In the genomic region with DNA sequence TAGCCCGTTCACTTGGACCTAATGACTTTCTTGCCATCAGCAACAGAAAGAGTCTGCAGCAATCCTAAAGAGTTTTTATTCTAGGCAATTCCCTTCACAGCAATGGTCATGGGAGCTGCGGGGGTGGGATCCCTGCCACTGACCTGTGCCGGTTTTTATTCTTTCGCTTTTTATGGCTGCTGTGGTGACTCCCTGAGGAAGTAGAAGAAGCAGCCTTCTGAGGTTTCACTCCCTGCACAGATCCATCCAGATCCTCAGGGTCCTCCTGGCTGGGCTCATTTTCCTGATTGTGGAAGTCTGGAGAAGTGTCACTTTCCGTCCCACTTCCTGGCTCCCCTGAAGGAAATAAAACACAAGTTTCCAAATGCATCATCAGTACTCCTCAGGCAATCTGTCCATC, we compare ENCODE assay signal across 14 cellular contexts. TPM values are rescaled to one million over a fixed set of nuclear protein-coding genes. Genes with fewer than 3 reads are reported as not detected.
DNase-seq lines count a peak whose midpoint lies in the region; ATAC-seq and TF ChIP-seq lines count a peak whose summit lies in the region.
"Had no signal": no experiment of that assay in that cellular context is flagged by ENCODE, and none has a peak within 500 bp of the region (broad histone marks: within the 10 kb centered on the region; RNA-seq: fewer than 3 reads in every experiment).

No MANE protein-coding gene starts in this region.

- no peaks in the 10 kb centered on the region for H3K27me3 Mint-ChIP-seq in CD4-positive, alpha-beta memory T cell
- H3K27me3 Mint-ChIP-seq in activated T-helper 17 cell treated with anti-CD3 and anti-CD28 coated beads, Interleukin-2, amount 50 U/mL, for 72 hours, result no peaks in the 10 kb centered on the region
- peaks cover 3% of the 10 kb centered on the region for H3K27me3 Mint-ChIP-seq in nephron progenitor cell (ENCODE audit: low read depth, poor library complexity)
- H3K27me3 Mint-ChIP-seq: CD8-positive, alpha-beta memory T cell had no signal

- no peaks in the 10 kb centered on the region for H3K27me3 ChIP-seq in CD4-positive, alpha-beta memory T cell (ENCODE audit: insufficient read depth, low read length)
- H3K27me3 ChIP-seq in testis (no peaks in the 10 kb centered on the region), PC-3 (ENCODE audit: low read length) (no peaks in the 10 kb centered on the region)
- H3K27me3 ChIP-seq: BE2C had no signal

- H3K4me2 ChIP-seq in PC-3 (ENCODE audit: low read length), result no peak overlapping the region

- no peak for TF ChIP-seq POLR2A in testis (IDR thresholded peaks at IDR 0.05)

- CTCF ChIA-PET in CD4-positive, alpha-beta memory T cell (lab: Charles Lee; ENCODE audit: partially characterized antibody), result interaction anchor here (2.1 kb wide), 1 partner anchor 13 kb away, joined by 10 read pairs; a partner anchor contains a TSS
- CTCF ChIA-PET in PC-3 (lab: Charles Lee), result no interaction called here

- no peak overlapping the region for H3K9ac ChIP-seq in PC-3 (ENCODE audit: low read length)

- H3K36me3 Mint-ChIP-seq in CD4-positive, alpha-beta memory T cell, result peaks cover 34 to 52% of the 10 kb centered on the region in 2 donors
- peaks cover 86% of the 10 kb centered on the region for H3K36me3 Mint-ChIP-seq in activated T-helper 17 cell treated with anti-CD3 and anti-CD28 coated beads, Interleukin-2, amount 50 U/mL, for 72 hours (ENCODE audit: low read depth)
- peaks cover 51% of the 10 kb centered on the region for H3K36me3 Mint-ChIP-seq in nephron progenitor cell (ENCODE audit: low read depth)

- no peaks in the 10 kb centered on the region for H3K9me3 ChIP-seq in CD4-positive, alpha-beta memory T cell (ENCODE audit: control insufficient read depth in 1 of 2, low read length in 2 of 2)
- no peaks in the 10 kb centered on the region for H3K9me3 ChIP-seq in testis
- H3K9me3 ChIP-seq in PC-3 (ENCODE audit: low read length), result no peaks in the 10 kb centered on the region
- H3K9me3 ChIP-seq: BE2C, Caco-2 had no signal

- POLR2A ChIA-PET in CD4-positive, alpha-beta memory T cell (lab: Charles Lee; ENCODE audit: partially characterized antibody), result interaction anchor here (2.4 kb wide), 1 partner anchor 13 kb away, joined by 11 read pairs; a partner anchor contains a TSS
- POLR2A ChIA-PET in PC-3 (lab: Charles Lee; ENCODE audit: unreplicated experiment), result no interaction called here

- peaks cover 43% of the 10 kb centered on the region for H3K36me3 ChIP-seq in CD4-positive, alpha-beta memory T cell (ENCODE audit: insufficient read depth, low read length)
- no peaks in the 10 kb centered on the region for H3K36me3 ChIP-seq in testis (ENCODE audit: low read depth, missing control alignments)
- H3K36me3 ChIP-seq in PC-3 (ENCODE audit: low read depth, low read length), result peaks cover 28% of the 10 kb centered on the region

- no peaks in the 10 kb centered on the region for H4K20me1 ChIP-seq in PC-3 (ENCODE audit: low read length)

- DNase-seq in CD4-positive, alpha-beta memory T cell, result no peak
- DNase-seq in nephron progenitor cell, result no peak
- peak; percentile 13 for DNase-seq in testis
- DNase-seq in activated CD4-positive, alpha-beta T cell treated with anti-CD3 and anti-CD28 coated beads, Interleukin-2, amount 50 U/mL, for 48 hours, result no peak
- DNase-seq in effector CD4-positive, alpha-beta T cell, result no peak
- DNase-seq in PC-3, result no peak
- DNase-seq: BE2C; Caco-2; CD8-positive, alpha-beta memory T cell; DND-41; GDM1 had no signal

- H3K4me3 ChIP-seq in CD4-positive, alpha-beta memory T cell (ENCODE audit: low read length in 2 of 2), result no peak overlapping the region
- H3K4me3 ChIP-seq in testis (no peak overlapping the region), PC-3 (ENCODE audit: low read length) (no peak overlapping the region)
- H3K4me3 ChIP-seq: HAP-1 had no signal

- no peak overlapping the region for H2AFZ ChIP-seq in PC-3 (ENCODE audit: low read length)

- peaks cover 8 to 18% (median 12%) of the 10 kb centered on the region in 4 donors for H3K4me1 Mint-ChIP-seq in CD4-positive, alpha-beta memory T cell
- no peaks in the 10 kb centered on the region for H3K4me1 Mint-ChIP-seq in activated T-helper 17 cell treated with anti-CD3 and anti-CD28 coated beads, Interleukin-2, amount 50 U/mL, for 72 hours
- H3K4me1 Mint-ChIP-seq in nephron progenitor cell, result peaks cover 25% of the 10 kb centered on the region

- H3K27ac ChIP-seq in CD4-positive, alpha-beta memory T cell (ENCODE audit: low read depth, low read length), result no peak overlapping the region
- H3K27ac ChIP-seq in testis, result no peak overlapping the region
- no peak overlapping the region for H3K27ac ChIP-seq in PC-3 (ENCODE audit: low read length)

- H3F3A ChIP-seq in PC-3 (ENCODE audit: low read length, unreplicated experiment), result peaks cover 5% of the 10 kb centered on the region

- no peaks in the 10 kb centered on the region for H3K4me1 ChIP-seq in CD4-positive, alpha-beta memory T cell (ENCODE audit: insufficient read depth, low read length)
- H3K4me1 ChIP-seq in testis (peaks cover 6% of the 10 kb centered on the region), PC-3 (ENCODE audit: insufficient read depth, low read length) (peaks cover 40% of the 10 kb centered on the region)
- H3K4me1 ChIP-seq: BE2C, Caco-2, HAP-1 had no signal

- TF ChIP-seq CTCF in nephron progenitor cell (IDR thresholded peaks at IDR 0.05) (no peak), testis (IDR thresholded peaks at IDR 0.05) (no peak), PC-3 (conservative IDR thresholded peaks at IDR 0.05; ENCODE audit: low read depth, low read length) (no peak)

- H3K79me2 ChIP-seq in PC-3 (ENCODE audit: low read length), result peaks cover 12% of the 10 kb centered on the region

- ATAC-seq in activated T-helper 17 cell treated with anti-CD3 and anti-CD28 coated beads, Interleukin-2, amount 50 U/mL, for 72 hours (replicated peaks), result no peak
- ATAC-seq in PC-3, result no peak

- H3K27ac Mint-ChIP-seq in CD4-positive, alpha-beta memory T cell, result peak overlapping the region in 4 of 7 donors; percentile 8 to 32 (median 17)
- peak overlapping the region; percentile 16 for H3K27ac Mint-ChIP-seq in activated T-helper 17 cell treated with anti-CD3 and anti-CD28 coated beads, Interleukin-2, amount 50 U/mL, for 72 hours
- H3K27ac Mint-ChIP-seq in nephron progenitor cell, result peak overlapping the region; percentile 95

- H3K4me3 Mint-ChIP-seq in CD4-positive, alpha-beta memory T cell, result no peak overlapping the region
- no peak overlapping the region for H3K4me3 Mint-ChIP-seq in activated T-helper 17 cell treated with anti-CD3 and anti-CD28 coated beads, Interleukin-2, amount 50 U/mL, for 72 hours
- H3K4me3 Mint-ChIP-seq in nephron progenitor cell, result peak overlapping the region; percentile 24
- H3K4me3 Mint-ChIP-seq: CD14-positive monocyte; CD8-positive, alpha-beta memory T cell had no signal

- intact Hi-C loops in CD4-positive, alpha-beta memory T cell (cut with micrococcal nuclease), result no loop called here
- intact Hi-C loops in testis (cut with DNase I; ENCODE audit: low total_unique reads) (no loop called here), PC-3 (cut with micrococcal nuclease) (no loop called here)

- no TSS peak for BruUV-seq in PC-3 (replicated peaks; lab: Mats Ljungman, UMichigan)

- no peaks in the 10 kb centered on the region for H3K9me3 Mint-ChIP-seq in CD4-positive, alpha-beta memory T cell
- H3K9me3 Mint-ChIP-seq in activated T-helper 17 cell treated with anti-CD3 and anti-CD28 coated beads, Interleukin-2, amount 50 U/mL, for 72 hours, result no peaks in the 10 kb centered on the region
- no peaks in the 10 kb centered on the region for H3K9me3 Mint-ChIP-seq in nephron progenitor cell
- H3K9me3 Mint-ChIP-seq: CD14-positive monocyte; CD8-positive, alpha-beta memory T cell had no signal

- 81 to 83% methylated on average over 5 of the region's 5 CpGs for WGBS in testis, 2 donors

- no peaks in the 10 kb centered on the region for H3K9me2 ChIP-seq in PC-3 (replicated peaks; ENCODE audit: low read length)

RNA-seq across cellular contexts. Expression of a gene that starts 12.9 kb away (rescaled TPM):
- total RNA-seq in CD4-positive, alpha-beta memory T cell, result 10 to 100 TPM; 97.9 to 98.2 TPM
- 100 to 1,000 TPM; 132 to 221 TPM for polyA plus RNA-seq in CD4-positive, alpha-beta memory T cell
- total RNA-seq in activated T-helper 17 cell treated with anti-CD3 and anti-CD28 coated beads, Interleukin-2, amount 50 U/mL, for 72 hours, result 10 to 100 TPM; 53.1 to 56.8 TPM
- total RNA-seq in testis (100 to 1,000 TPM; 134 to 140 TPM), PC-3 (2014; rRNA removed) (87.0 and 90.9 TPM in 2 replicates)
- 132 TPM for polyA plus RNA-seq in testis (ENCODE audit: insufficient read depth, low read depth, low replicate concordance)

RNA-seq across cellular contexts. Expression of a gene that starts 27.3 kb away (rescaled TPM):
- 10 to 100 TPM; 54.6 to 60.7 TPM for total RNA-seq in CD4-positive, alpha-beta memory T cell
- polyA plus RNA-seq in CD4-positive, alpha-beta memory T cell, result 10 to 100 TPM; 10.6 to 19.9 TPM
- 10 to 100 TPM; 40.1 to 73.3 TPM for total RNA-seq in activated T-helper 17 cell treated with anti-CD3 and anti-CD28 coated beads, Interleukin-2, amount 50 U/mL, for 72 hours
- total RNA-seq in testis (1 to 10 TPM; 8.2 to 9.0 TPM), PC-3 (2014; rRNA removed) (45.3 and 65.1 TPM in 2 replicates)
- polyA plus RNA-seq in testis (ENCODE audit: insufficient read depth, low read depth, low replicate concordance), result 6.3 TPM

RNA-seq across cellular contexts. Expression of a gene that starts 52.4 kb away (rescaled TPM):
- 10 to 100 TPM; 29.8 to 30.2 TPM for total RNA-seq in CD4-positive, alpha-beta memory T cell
- 1 to 10 TPM; 2.1 to 7.1 TPM for polyA plus RNA-seq in CD4-positive, alpha-beta memory T cell
- 10 to 100 TPM; 26.3 to 31.9 TPM for total RNA-seq in activated T-helper 17 cell treated with anti-CD3 and anti-CD28 coated beads, Interleukin-2, amount 50 U/mL, for 72 hours
- total RNA-seq in testis (10 to 100 TPM; 33.7 to 51.4 TPM), PC-3 (2014; rRNA removed) (23.1 and 36.0 TPM in 2 replicates)
- 16.8 TPM for polyA plus RNA-seq in testis (ENCODE audit: insufficient read depth, low read depth, low replicate concordance)

RNA-seq across cellular contexts. Expression of a gene that starts 55.1 kb away (rescaled TPM):
- under 1 TPM in 1 of 2 experiments, not detected in 1; 0.25 TPM for total RNA-seq in CD4-positive, alpha-beta memory T cell
- polyA plus RNA-seq in CD4-positive, alpha-beta memory T cell, result under 1 TPM in 1 of 2 donors, not detected in 1; 0.69 TPM
- total RNA-seq in activated T-helper 17 cell treated with anti-CD3 and anti-CD28 coated beads, Interleukin-2, amount 50 U/mL, for 72 hours, result under 1 TPM in 1 of 2 donors, not detected in 1; 0.37 TPM
- total RNA-seq in testis (10 to 100 TPM; 50.5 to 73.0 TPM), PC-3 (2014; rRNA removed) (not detected in 2 replicates)
- 216 TPM for polyA plus RNA-seq in testis (ENCODE audit: insufficient read depth, low read depth, low replicate concordance)
- total RNA-seq: CD8-positive, alpha-beta memory T cell had no signal
- polyA plus RNA-seq: CD14-positive monocyte had no signal

Comparison
In these comparisons a context has a peak if more than half of its experiments do, and no peak if none do; other contexts are left out.
1. H3K27ac Mint-ChIP-seq: peak in every context shown above with its lines; median percentile 95 in nephron progenitor cell; 17 in CD4-positive, alpha-beta memory T cell; 16 in activated T-helper 17 cell treated with anti-CD3 and anti-CD28 coated beads, Interleukin-2, amount 50 U/mL, for 72 hours.